ENCODE assay signal across 11 cellular contexts in genomic region chr6:111503660-111504059, GRCh38. TPM values are rescaled to one million over a fixed set of nuclear protein-coding genes. Genes with fewer than 3 reads are reported as not detected.
DNase-seq lines count a peak whose midpoint lies in the region; ATAC-seq and TF ChIP-seq lines count a peak whose summit lies in the region.
"Had no signal": no experiment of that assay in that cellular context is flagged by ENCODE, and none has a peak within 500 bp of the region (broad histone marks: within the 10 kb centered on the region; RNA-seq: fewer than 3 reads in every experiment).

No MANE protein-coding gene starts in this region.

- ATAC-seq in HG03095 (IDR thresholded peaks at IDR 0.05; ENCODE audit: unreplicated experiment) (no peak), GM19328 (IDR thresholded peaks at IDR 0.05; ENCODE audit: unreplicated experiment) (no peak)

- no peak overlapping the region for H3K4me3 Mint-ChIP-seq in nephron
- H3K4me3 Mint-ChIP-seq: CD4-positive, alpha-beta T cell had no signal

- no peak for TF ChIP-seq CTCF in astrocyte of the spinal cord (IDR thresholded peaks at IDR 0.05; ENCODE audit: low read depth, low read length)
- TF ChIP-seq CTCF in nephron (IDR thresholded peaks at IDR 0.05; ENCODE audit: unreplicated experiment in 3 of 3), result no peak

- peak overlapping the region; percentile 84 to 91 (median 88) for H3K27ac Mint-ChIP-seq in nephron
- H3K27ac Mint-ChIP-seq: CD4-positive, alpha-beta T cell had no signal

- no peak overlapping the region for H3K4me3 ChIP-seq in astrocyte of the spinal cord (ENCODE audit: low read depth, low read length)
- H3K4me3 ChIP-seq: tibial artery had no signal

- peaks cover 12% of the 10 kb centered on the region for H3K9me3 Mint-ChIP-seq in nephron
- H3K9me3 Mint-ChIP-seq: CD4-positive, alpha-beta T cell had no signal

- no peaks in the 10 kb centered on the region for H3K27me3 Mint-ChIP-seq in nephron (ENCODE audit: low read depth)
- H3K27me3 Mint-ChIP-seq: CD4-positive, alpha-beta T cell had no signal

- DNase-seq in DMS153 (lab: John Stamatoyannopoulos, UW) (peak; percentile 39), DMS153 treated with DMSO at 0.1 percent for 48 hours (lab: John Stamatoyannopoulos, UW; ENCODE audit: unreplicated experiment) (no peak), NCI-H2171 treated with DMSO at 0.1 percent for 48 hours (lab: John Stamatoyannopoulos, UW) (peak; percentile 87), astrocyte of the spinal cord (ENCODE audit: low read depth, low spot score) (peak; percentile 53), occipital lobe (lab: John Stamatoyannopoulos, UW) (no peak)
- DNase-seq: CD4-positive, alpha-beta T cell; central memory CD4-positive, alpha-beta T cell; tibial artery had no signal

- peaks cover 19% of the 10 kb centered on the region for H3K4me1 Mint-ChIP-seq in nephron

- H3K36me3 Mint-ChIP-seq in nephron (ENCODE audit: low read depth), result peaks cover 19% of the 10 kb centered on the region

- in situ Hi-C loops in astrocyte of the spinal cord (cut with HindIII; ENCODE audit: low sequenced_read_pairs), result no loop called here

RNA-seq across cellular contexts. Expression of gene REV3L, which starts 20.6 kb away (rescaled TPM):
- total RNA-seq in occipital lobe, result 101 TPM

Comparison
In these comparisons a context has a peak if more than half of its experiments do, and no peak if none do; other contexts are left out.
1. DNase-seq: peak in DMS153 (single experiment), NCI-H2171 treated with DMSO at 0.1 percent for 48 hours (single experiment) and astrocyte of the spinal cord (single experiment); none in DMS153 treated with DMSO at 0.1 percent for 48 hours (single experiment) and occipital lobe (single experiment).